Comparison of ENCODE assay signal across 13 cellular contexts in the genomic region with DNA sequence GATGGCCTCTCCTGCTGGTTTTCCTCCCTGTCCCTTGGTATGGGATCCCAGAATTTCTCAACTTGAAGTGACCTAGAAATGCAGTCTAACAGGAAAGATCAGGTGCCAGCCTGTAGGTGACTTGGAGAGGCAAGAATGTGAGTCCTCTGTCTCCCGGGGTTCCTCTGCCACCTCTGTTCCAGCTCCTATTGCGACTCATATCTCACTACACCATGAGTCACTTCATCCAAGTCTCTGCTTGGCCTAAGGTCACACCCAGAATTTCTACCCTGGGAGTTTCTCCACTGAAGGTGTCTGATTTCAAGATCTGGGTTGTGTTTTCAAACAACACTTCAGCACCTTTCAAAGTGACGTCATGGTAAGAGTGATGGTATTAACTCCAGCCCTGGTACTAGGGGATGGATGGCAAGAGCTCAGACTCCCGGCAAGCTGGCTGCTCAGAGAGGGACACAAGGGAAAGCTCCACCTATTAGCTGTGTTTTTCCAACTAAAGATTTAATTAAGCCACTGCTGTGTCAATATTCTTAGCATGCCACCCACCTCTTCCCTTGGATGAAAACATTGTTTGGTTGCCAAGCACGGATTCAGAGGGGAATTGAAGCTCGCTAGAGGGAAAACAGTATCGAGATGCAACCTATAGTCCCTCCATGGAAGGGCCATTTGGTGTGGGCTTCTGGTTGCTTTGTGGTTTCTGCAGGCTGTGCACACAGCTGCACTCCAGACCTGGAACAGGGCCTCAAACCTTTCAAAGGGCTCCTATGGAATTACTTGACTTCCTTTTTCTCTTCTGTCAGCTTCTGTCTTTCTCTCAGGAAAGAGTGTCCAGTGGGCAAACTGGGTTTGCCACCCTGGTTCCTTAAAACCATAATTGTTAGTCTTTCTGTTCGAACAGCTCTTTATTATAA.
A peak's percentile ranks its signal among the peaks of the same experiment; 100 is the strongest.
DNase-seq lines count a peak whose midpoint lies in the region; ATAC-seq and TF ChIP-seq lines count a peak whose summit lies in the region.
"Had no signal": no experiment of that assay in that cellular context is flagged by ENCODE, and none has a peak within 500 bp of the region (broad histone marks: within the 10 kb centered on the region; RNA-seq: fewer than 3 reads in every experiment).

No MANE protein-coding gene starts in this region.

- H3K4me3 ChIP-seq in left ventricle myocardium inferior (no peak overlapping the region), skeletal muscle cell (ENCODE audit: low read depth, low read length) (no peak overlapping the region)
- H3K4me3 ChIP-seq: gastrocnemius medialis had no signal

- POLR2A ChIA-PET in activated CD4-positive, alpha-beta memory T cell treated with anti-CD3 and anti-CD28 coated beads, Interleukin-2, amount 10 ng/mL, durations not matched to agents 7 days and 5 days (lab: Charles Lee): no interaction called here

- H3K9me3 Mint-ChIP-seq in activated T-helper 1 cell treated with anti-CD3 and anti-CD28 coated beads, Interleukin-12 subunit alpha, Interleukin-12 subunit beta, Interleukin-2, Interleukin-4 antibody, amounts not matched to agents 30 ng/mL and 10 ng/mL and 1 ng/mL, durations not matched to agents 14 hours and 24 hours and 36 hours: no peaks in the 10 kb centered on the region
- peaks cover 2% of the 10 kb centered on the region for H3K9me3 Mint-ChIP-seq in activated CD4-positive, alpha-beta memory T cell treated with anti-CD3 and anti-CD28 coated beads, Interleukin-2, amount 10 ng/mL, durations not matched to agents 7 days and 5 days

- H3K4me3 Mint-ChIP-seq in activated T-helper 1 cell treated with anti-CD3 and anti-CD28 coated beads, Interleukin-12 subunit alpha, Interleukin-12 subunit beta, Interleukin-2, Interleukin-4 antibody, amounts not matched to agents 30 ng/mL and 10 ng/mL and 1 ng/mL, durations not matched to agents 14 hours and 24 hours and 36 hours: no peak overlapping the region
- no peak overlapping the region for H3K4me3 Mint-ChIP-seq in activated CD4-positive, alpha-beta memory T cell treated with anti-CD3 and anti-CD28 coated beads, Interleukin-2, amount 10 ng/mL, durations not matched to agents 7 days and 5 days
- H3K4me3 Mint-ChIP-seq: activated naive CD8-positive, alpha-beta T cell treated with anti-CD3 and anti-CD28 coated beads, Interleukin-2, amount 10 ng/mL, durations not matched to agents 7 days and 5 days had no signal

- CTCF ChIA-PET in activated CD4-positive, alpha-beta memory T cell treated with anti-CD3 and anti-CD28 coated beads, Interleukin-2, amount 10 ng/mL, durations not matched to agents 7 days and 5 days (lab: Charles Lee): no interaction called here

- H3K27me3 ChIP-seq in left ventricle myocardium inferior (ENCODE audit: low read depth): no peaks in the 10 kb centered on the region
- H3K27me3 ChIP-seq: gastrocnemius medialis had no signal

- no peak for ATAC-seq in HG03565 (IDR thresholded peaks at IDR 0.05; ENCODE audit: unreplicated experiment)

- no peaks in the 10 kb centered on the region for H3K4me1 Mint-ChIP-seq in activated T-helper 1 cell treated with anti-CD3 and anti-CD28 coated beads, Interleukin-12 subunit alpha, Interleukin-12 subunit beta, Interleukin-2, Interleukin-4 antibody, amounts not matched to agents 30 ng/mL and 10 ng/mL and 1 ng/mL, durations not matched to agents 14 hours and 24 hours and 36 hours (ENCODE audit: low read depth)
- H3K4me1 Mint-ChIP-seq in activated CD4-positive, alpha-beta memory T cell treated with anti-CD3 and anti-CD28 coated beads, Interleukin-2, amount 10 ng/mL, durations not matched to agents 7 days and 5 days: no peaks in the 10 kb centered on the region
- H3K4me1 Mint-ChIP-seq: activated naive CD8-positive, alpha-beta T cell treated with anti-CD3 and anti-CD28 coated beads, Interleukin-2, amount 10 ng/mL, durations not matched to agents 7 days and 5 days had no signal

- H3K36me3 Mint-ChIP-seq in activated T-helper 1 cell treated with anti-CD3 and anti-CD28 coated beads, Interleukin-12 subunit alpha, Interleukin-12 subunit beta, Interleukin-2, Interleukin-4 antibody, amounts not matched to agents 30 ng/mL and 10 ng/mL and 1 ng/mL, durations not matched to agents 14 hours and 24 hours and 36 hours (ENCODE audit: low read depth): no peaks in the 10 kb centered on the region
- no peaks in the 10 kb centered on the region for H3K36me3 Mint-ChIP-seq in activated CD4-positive, alpha-beta memory T cell treated with anti-CD3 and anti-CD28 coated beads, Interleukin-2, amount 10 ng/mL, durations not matched to agents 7 days and 5 days (ENCODE audit: low read depth)

- no peaks in the 10 kb centered on the region for H3K27me3 Mint-ChIP-seq in activated T-helper 1 cell treated with anti-CD3 and anti-CD28 coated beads, Interleukin-12 subunit alpha, Interleukin-12 subunit beta, Interleukin-2, Interleukin-4 antibody, amounts not matched to agents 30 ng/mL and 10 ng/mL and 1 ng/mL, durations not matched to agents 14 hours and 24 hours and 36 hours (ENCODE audit: insufficient read depth)
- H3K27me3 Mint-ChIP-seq in activated CD4-positive, alpha-beta memory T cell treated with anti-CD3 and anti-CD28 coated beads, Interleukin-2, amount 10 ng/mL, durations not matched to agents 7 days and 5 days: no peaks in the 10 kb centered on the region
- H3K27me3 Mint-ChIP-seq: activated naive CD8-positive, alpha-beta T cell treated with anti-CD3 and anti-CD28 coated beads, Interleukin-2, amount 10 ng/mL, durations not matched to agents 7 days and 5 days had no signal

- peak overlapping the region; percentile 32 for H3K27ac ChIP-seq in left ventricle myocardium inferior (replicated peaks)
- H3K27ac ChIP-seq: gastrocnemius medialis had no signal

- DNase-seq in HPDE6-E6E7 (ENCODE audit: extremely low spot score): peak; percentile 82
- peak; percentile 71 for DNase-seq in astrocyte of the hippocampus (ENCODE audit: low read depth, low spot score)
- DNase-seq in left ventricle myocardium inferior: no peak
- peak; percentile 80 for DNase-seq in skeletal muscle cell (ENCODE audit: low read depth)
- no peak for DNase-seq in activated T-helper 1 cell treated with anti-CD3 and anti-CD28 coated beads, Interleukin-12 subunit alpha, Interleukin-12 subunit beta, Interleukin-2, Interleukin-4 antibody, amounts not matched to agents 30 ng/mL and 10 ng/mL and 1 ng/mL, durations not matched to agents 14 hours and 24 hours and 36 hours (ENCODE audit: low spot score)
- no peak for DNase-seq in activated CD4-positive, alpha-beta memory T cell treated with anti-CD3 and anti-CD28 coated beads, Interleukin-2, amount 10 ng/mL, durations not matched to agents 7 days and 5 days
- DNase-seq in hippocampal formation (lab: John Stamatoyannopoulos, UW): no peak
- DNase-seq: activated CD4-positive, alpha-beta T cell treated with anti-CD3 and anti-CD28 coated beads, Interleukin-2, amount 50 U/mL, for 48 hours; activated naive CD8-positive, alpha-beta T cell treated with anti-CD3 and anti-CD28 coated beads, Interleukin-2, amount 10 ng/mL, durations not matched to agents 7 days and 5 days; NCI-H2171; stimulated activated naive CD4-positive, alpha-beta T cell had no signal

- intact Hi-C loops in left ventricle myocardium inferior (cut with micrococcal nuclease): no loop called here
- intact Hi-C loops in activated T-helper 1 cell treated with anti-CD3 and anti-CD28 coated beads, Interleukin-12 subunit alpha, Interleukin-12 subunit beta, Interleukin-2, Interleukin-4 antibody, amounts not matched to agents 30 ng/mL and 10 ng/mL and 1 ng/mL, durations not matched to agents 14 hours and 24 hours and 36 hours (cut with micrococcal nuclease): no loop called here

- TF ChIP-seq CTCF in left ventricle myocardium inferior (IDR thresholded peaks at IDR 0.05; ENCODE audit: borderline replicate concordance): no peak

- no peak overlapping the region for H3K27ac Mint-ChIP-seq in activated T-helper 1 cell treated with anti-CD3 and anti-CD28 coated beads, Interleukin-12 subunit alpha, Interleukin-12 subunit beta, Interleukin-2, Interleukin-4 antibody, amounts not matched to agents 30 ng/mL and 10 ng/mL and 1 ng/mL, durations not matched to agents 14 hours and 24 hours and 36 hours
- no peak overlapping the region for H3K27ac Mint-ChIP-seq in activated CD4-positive, alpha-beta memory T cell treated with anti-CD3 and anti-CD28 coated beads, Interleukin-2, amount 10 ng/mL, durations not matched to agents 7 days and 5 days
- H3K27ac Mint-ChIP-seq: activated naive CD8-positive, alpha-beta T cell treated with anti-CD3 and anti-CD28 coated beads, Interleukin-2, amount 10 ng/mL, durations not matched to agents 7 days and 5 days had no signal

- H3K9me3 ChIP-seq in left ventricle myocardium inferior (replicated peaks): no peaks in the 10 kb centered on the region
- H3K9me3 ChIP-seq: gastrocnemius medialis had no signal

- no peaks in the 10 kb centered on the region for H3K36me3 ChIP-seq in left ventricle myocardium inferior
- H3K36me3 ChIP-seq: gastrocnemius medialis had no signal

- peaks cover 14% of the 10 kb centered on the region for H3K4me1 ChIP-seq in left ventricle myocardium inferior
- H3K4me1 ChIP-seq: gastrocnemius medialis had no signal

Comparison
In these comparisons a context has a peak if more than half of its experiments do, and no peak if none do; other contexts are left out.
1. DNase-seq: peak in HPDE6-E6E7 (single experiment), astrocyte of the hippocampus (single experiment) and skeletal muscle cell (single experiment); none in left ventricle myocardium inferior (single experiment), activated T-helper 1 cell treated with anti-CD3 and anti-CD28 coated beads, Interleukin-12 subunit alpha, Interleukin-12 subunit beta, Interleukin-2, Interleukin-4 antibody, amounts not matched to agents 30 ng/mL and 10 ng/mL and 1 ng/mL, durations not matched to agents 14 hours and 24 hours and 36 hours (single experiment), activated CD4-positive, alpha-beta memory T cell treated with anti-CD3 and anti-CD28 coated beads, Interleukin-2, amount 10 ng/mL, durations not matched to agents 7 days and 5 days (single experiment) and hippocampal formation (0 of 2).